8 cellular contexts compared by ENCODE assay signal in genomic region chr2:45938649-45939511, GRCh38.
DNase-seq lines count a peak whose midpoint lies in the region; ATAC-seq and TF ChIP-seq lines count a peak whose summit lies in the region.

No MANE protein-coding gene starts in this region.

- peak overlapping the region; percentile 99 for H2AK5ac ChIP-seq in IMR-90 (ENCODE audit: low read depth, low read length)
- peak overlapping the region; percentile 87 for H2AK5ac ChIP-seq in mesenchymal stem cell (ENCODE audit: low read length, severe bottlenecking)

- H3K4ac ChIP-seq in IMR-90 (ENCODE audit: low read depth, low read length) (peak overlapping the region; percentile 98), mesenchymal stem cell (ENCODE audit: low read depth in 1 of 2, low read length in 2 of 2) (peak overlapping the region in 1 of 2 experiments; percentile 13)

- DNase-seq in A172 (ENCODE audit: low spot score) (peak; percentile 99), IMR-90 (peak; percentile 97), chondrocyte (ENCODE audit: low spot score) (no peak), mesenchymal stem cell (peak; percentile 97)
- no peak for DNase-seq in NK-92 treated with Interleukin-12 subunit alpha and Interleukin-12 subunit beta, amount 100 ng/mL, for 24 hours (lab: John Stamatoyannopoulos, UW)
- no peak for DNase-seq in activated naive CD4-positive, alpha-beta T cell treated with anti-CD3 and anti-CD28 coated beads for 36 hours

- peaks cover 27% of the 10 kb centered on the region for H3K9me1 ChIP-seq in IMR-90 (ENCODE audit: insufficient read depth, low read length)

- peak overlapping the region; percentile 73 for H4K5ac ChIP-seq in IMR-90 (ENCODE audit: low read depth, low read length)

- H3K23ac ChIP-seq in IMR-90 (ENCODE audit: low read depth, low read length) = peak overlapping the region; percentile 89
- H3K23ac ChIP-seq in mesenchymal stem cell (ENCODE audit: low read length in 2 of 2) = no peak overlapping the region

- no peaks in the 10 kb centered on the region for H3K36me3 Mint-ChIP-seq in chondrocyte (ENCODE audit: low read depth)
- H3K36me3 Mint-ChIP-seq in activated naive CD4-positive, alpha-beta T cell treated with anti-CD3 and anti-CD28 coated beads for 36 hours (ENCODE audit: low read depth) = no peaks in the 10 kb centered on the region

- H3K9ac ChIP-seq in IMR-90 (ENCODE audit: low read depth, low read length) = peak overlapping the region; percentile 6; the same call in 1 of the 2 replicates
- H3K9ac ChIP-seq in mesenchymal stem cell (ENCODE audit: low read length) = peak overlapping the region; percentile 63

- H3K27ac Mint-ChIP-seq in chondrocyte (ENCODE audit: unreplicated experiment) = peak overlapping the region; percentile 94
- no peak overlapping the region for H3K27ac Mint-ChIP-seq in activated naive CD4-positive, alpha-beta T cell treated with anti-CD3 and anti-CD28 coated beads for 36 hours

- peak; percentile 87 for ATAC-seq in IMR-90 (ENCODE audit: low read depth)
- ATAC-seq in GM18867 (IDR thresholded peaks at IDR 0.05; ENCODE audit: unreplicated experiment) = no peak
- no peak for ATAC-seq in HG02981 (IDR thresholded peaks at IDR 0.05; ENCODE audit: unreplicated experiment)

- H3K4me3 ChIP-seq in IMR-90 (ENCODE audit: insufficient read depth, low read depth, low read length) (no peak overlapping the region), mesenchymal stem cell (ENCODE audit: insufficient read depth in 1 of 2, low read depth in 1 of 2, low read length in 2 of 2) (peak overlapping the region in 1 of 2 experiments; percentile 8)

- peak overlapping the region; percentile 99 for H2BK20ac ChIP-seq in IMR-90 (ENCODE audit: low read depth, low read length)

- H4K91ac ChIP-seq in IMR-90 (ENCODE audit: insufficient read depth, low read depth, low read length) (peak overlapping the region; percentile 96), mesenchymal stem cell (ENCODE audit: low read length) (peak overlapping the region; percentile 65)

- TF ChIP-seq POLR2A in IMR-90 (IDR thresholded peaks at IDR 0.05; ENCODE audit: low read depth, low read length) = no peak

- H3K79me1 ChIP-seq in IMR-90 (ENCODE audit: low read depth in 1 of 2, low read length in 2 of 2) (peaks cover 2 to 19% of the 10 kb centered on the region in 2 experiments; a peak in 2 of 4 replicates), mesenchymal stem cell (replicated peaks; ENCODE audit: low read length, poor library complexity, severe bottlenecking) (no peaks in the 10 kb centered on the region)

- peak overlapping the region; percentile 75 for H3K56ac ChIP-seq in IMR-90 (ENCODE audit: extremely low read depth, insufficient read depth, low read length)

- H3K4me3 Mint-ChIP-seq in chondrocyte (ENCODE audit: unreplicated experiment) = peak overlapping the region; percentile 40
- H3K4me3 Mint-ChIP-seq in activated naive CD4-positive, alpha-beta T cell treated with anti-CD3 and anti-CD28 coated beads for 36 hours = no peak overlapping the region

- no peaks in the 10 kb centered on the region for H3K27me3 Mint-ChIP-seq in chondrocyte (ENCODE audit: low read depth)
- no peaks in the 10 kb centered on the region for H3K27me3 Mint-ChIP-seq in activated naive CD4-positive, alpha-beta T cell treated with anti-CD3 and anti-CD28 coated beads for 36 hours (ENCODE audit: low read depth)

- dilution Hi-C loops in IMR-90 (cut with HindIII; ENCODE audit: low sequenced_read_pairs, unreplicated experiment) = loop anchor here (25.0 kb wide), 1 partner anchor 302 kb away; no protein-coding TSS in a partner anchor

- CTCF ChIA-PET in IMR-90 (lab: Yijun Ruan, JAX) = no interaction called here
- CTCF ChIA-PET in activated naive CD4-positive, alpha-beta T cell treated with anti-CD3 and anti-CD28 coated beads for 36 hours (lab: Charles Lee) = interaction anchor here (0.8 kb wide), 1 partner anchor 696 kb away, joined by 3 read pairs; no protein-coding TSS in a partner anchor

- H3K4me1 Mint-ChIP-seq in chondrocyte (ENCODE audit: low read depth) = peaks cover 42% of the 10 kb centered on the region
- peaks cover 3% of the 10 kb centered on the region for H3K4me1 Mint-ChIP-seq in activated naive CD4-positive, alpha-beta T cell treated with anti-CD3 and anti-CD28 coated beads for 36 hours (ENCODE audit: low read depth)

- in situ Hi-C loops in IMR-90 (cut with MboI; ENCODE audit: low sequenced_read_pairs) = loop anchor here (5.0 to 10.0 kb wide), 2 partner anchors 164 to 292 kb away; no protein-coding TSS in a partner anchor

- H3K27me3 ChIP-seq in IMR-90 (ENCODE audit: control insufficient read depth, insufficient read depth, low read length) = no peaks in the 10 kb centered on the region
- H3K27me3 ChIP-seq in mesenchymal stem cell (ENCODE audit: control insufficient read depth in 1 of 2, insufficient read depth in 1 of 2, low read length in 2 of 2) = no peaks in the 10 kb centered on the region

- peak overlapping the region; percentile 90 for H3K14ac ChIP-seq in IMR-90 (replicated peaks; ENCODE audit: low read depth, low read length)
- no peak overlapping the region for H3K14ac ChIP-seq in mesenchymal stem cell (ENCODE audit: low read length in 2 of 2)

- WGBS in IMR-90 (ENCODE audit: extremely low coverage in 2 of 2, insufficient read length in 1 of 2), 2 experiments = no CpG with 5 or more reads among the region's 13 CpGs
- 24% methylated on average over 12 of the region's 13 CpGs for WGBS in mesenchymal stem cell

- H2AK9ac ChIP-seq in IMR-90 (replicated peaks; ENCODE audit: low read depth, low read length, poor library complexity) = peak overlapping the region; percentile 87

- peak overlapping the region; percentile 55 for H3K4me2 ChIP-seq in IMR-90 (ENCODE audit: low read depth, low read length)
- H3K4me2 ChIP-seq in mesenchymal stem cell (ENCODE audit: low read length, poor library complexity, severe bottlenecking) = peak overlapping the region; percentile 49

- peak overlapping the region; percentile 16 to 93 for H4K8ac ChIP-seq in IMR-90 (ENCODE audit: low read depth in 2 of 2, low read length in 2 of 2)
- H4K8ac ChIP-seq in mesenchymal stem cell (ENCODE audit: low read length) = no peak overlapping the region

- peak overlapping the region; percentile 89; the same call in 2 of the 3 replicates for H2BK15ac ChIP-seq in IMR-90 (ENCODE audit: low read depth, low read length)
- H2BK15ac ChIP-seq in mesenchymal stem cell (ENCODE audit: low read depth, poor library complexity, severe bottlenecking) = no peak overlapping the region

- intact Hi-C loops in IMR-90 (cut with micrococcal nuclease) = loop anchor here (1.0 to 10.0 kb wide), 4 partner anchors 53 to 954 kb away; no protein-coding TSS in a partner anchor
- intact Hi-C loops in activated naive CD4-positive, alpha-beta T cell treated with anti-CD3 and anti-CD28 coated beads for 36 hours (cut with micrococcal nuclease) = loop anchor here (5.0 kb wide), 1 partner anchor 957 kb away; no protein-coding TSS in a partner anchor

- H3K4me1 ChIP-seq in IMR-90 (ENCODE audit: control insufficient read depth, insufficient read depth, low read length) (peaks cover 30% of the 10 kb centered on the region), mesenchymal stem cell (ENCODE audit: control insufficient read depth, insufficient read depth, low read depth, low read length) (peaks cover 26% of the 10 kb centered on the region)

- peaks cover 4% of the 10 kb centered on the region; the same call in 1 of the 2 replicates for H4K20me1 ChIP-seq in IMR-90 (ENCODE audit: insufficient read depth, low read length)

- H2BK120ac ChIP-seq in IMR-90 (ENCODE audit: low read depth, low read length) (peak overlapping the region; percentile 99), mesenchymal stem cell (ENCODE audit: low read depth, low read length) (no peak overlapping the region)

- H2AFZ ChIP-seq in IMR-90 (replicated peaks; ENCODE audit: low read length, poor library complexity) (peak overlapping the region; percentile 74), mesenchymal stem cell (ENCODE audit: low read depth, low read length) (no peak overlapping the region)

- H3K36me3 ChIP-seq in IMR-90 (ENCODE audit: control insufficient read depth, insufficient read depth, low read length) (no peaks in the 10 kb centered on the region), mesenchymal stem cell (ENCODE audit: control insufficient read depth in 1 of 2, insufficient read depth in 2 of 2, low read depth in 1 of 2, low read length in 2 of 2) (no peaks in the 10 kb centered on the region)

- peak overlapping the region; percentile 90 for H2BK5ac ChIP-seq in IMR-90 (ENCODE audit: low read depth, low read length, poor library complexity, severe bottlenecking)
- H2BK5ac ChIP-seq in mesenchymal stem cell (ENCODE audit: low read depth, low read length, poor library complexity, severe bottlenecking) = peak overlapping the region; percentile 22

- no peak for TF ChIP-seq RAD21 in IMR-90 (IDR thresholded peaks at IDR 0.05; ENCODE audit: low read length)

- H3K9me3 Mint-ChIP-seq in chondrocyte (ENCODE audit: low read depth) = no peaks in the 10 kb centered on the region
- no peaks in the 10 kb centered on the region for H3K9me3 Mint-ChIP-seq in activated naive CD4-positive, alpha-beta T cell treated with anti-CD3 and anti-CD28 coated beads for 36 hours

- BruUV-seq in IMR-90 (replicated peaks; lab: Mats Ljungman, UMichigan) = no TSS peak

- H3K18ac ChIP-seq in IMR-90 (ENCODE audit: low read depth, low read length) = peak overlapping the region; percentile 90
- H3K18ac ChIP-seq in mesenchymal stem cell (ENCODE audit: low read depth in 1 of 2, low read length in 2 of 2) = peak overlapping the region; percentile 56 to 96

- peak overlapping the region; percentile 20 to 85 for H2BK12ac ChIP-seq in mesenchymal stem cell (ENCODE audit: low read length in 2 of 2)

- POLR2A ChIA-PET in IMR-90 (lab: Charles Lee; ENCODE audit: unreplicated experiment) = no interaction called here

- H3K9me3 ChIP-seq in IMR-90 (ENCODE audit: control insufficient read depth, insufficient read depth, low read length) = no peaks in the 10 kb centered on the region
- no peaks in the 10 kb centered on the region for H3K9me3 ChIP-seq in mesenchymal stem cell (ENCODE audit: control insufficient read depth, low read length)

- H3K27ac ChIP-seq in IMR-90 (ENCODE audit: insufficient read depth, low read length) (peak overlapping the region; percentile 92), mesenchymal stem cell (ENCODE audit: low read length, poor library complexity, severe bottlenecking) (peak overlapping the region; percentile 68)

- TF ChIP-seq CTCF in IMR-90 (conservative IDR thresholded peaks at IDR 0.05; ENCODE audit: low read depth, low read length) (no peak), chondrocyte (IDR thresholded peaks at IDR 0.05) (no peak)

TF ChIP-seq in IMR-90, 13 proteins besides CTCF, POLR2A, EP300 and RAD21 (continues in another document):
- TF ChIP-seq ELK1 (IDR thresholded peaks at IDR 0.05; ENCODE audit: borderline replicate concordance, low read depth, low read length) = no peak

Comparison
In these comparisons a context has a peak if more than half of its experiments do, and no peak if none do; other contexts are left out.
1. DNase-seq: peak in A172 (single experiment), IMR-90 (single experiment) and mesenchymal stem cell (single experiment); none in chondrocyte (single experiment), NK-92 treated with Interleukin-12 subunit alpha and Interleukin-12 subunit beta, amount 100 ng/mL, for 24 hours (single experiment) and activated naive CD4-positive, alpha-beta T cell treated with anti-CD3 and anti-CD28 coated beads for 36 hours (single experiment).